Comparison of ENCODE assay signal across 18 cellular contexts in genomic region chr6:89198235-89198634, GRCh38.
"Had no signal": no experiment of that assay in that cellular context is flagged by ENCODE, and none has a peak within 500 bp of the region (broad histone marks: within the 10 kb centered on the region; RNA-seq: fewer than 3 reads in every experiment).

No MANE protein-coding gene starts in this region.

- H3K27ac ChIP-seq: ascending aorta, breast epithelium, gastroesophageal sphincter, heart left ventricle, prostate gland, right atrium auricular region, stomach had no signal

- DNase-seq: activated CD4-positive, alpha-beta T cell treated with anti-CD3 and anti-CD28 coated beads, Interleukin-2, amount 10 ng/mL, durations not matched to agents 7 days and 5 days; activated effector memory CD4-positive, alpha-beta T cell treated with anti-CD3 and anti-CD28 coated beads, Interleukin-2, amount 50 U/mL, for 16 hours; activated naive CD4-positive, alpha-beta T cell treated with anti-CD3 and anti-CD28 coated beads, Interleukin-2, amount 50 U/mL, for 16 hours; activated T-cell treated with anti-CD3 and anti-CD28 coated beads, Interleukin-2, amount 50 U/mL, for 72 hours; cerebellar nuclear complex; effector CD4-positive, alpha-beta T cell; heart left ventricle; left ventricle myocardium superior; mucosa of descending colon; naive B cell; stimulated activated CD4-positive, alpha-beta T cell treated with anti-CD3 and anti-CD28 coated beads, Interleukin-2, amount 100 ng/mL, for 24 hours; stomach; T-cell had no signal

- H3K27me3 ChIP-seq: ascending aorta, breast epithelium, gastroesophageal sphincter, heart left ventricle, right atrium auricular region, stomach had no signal

- H3K36me3 ChIP-seq: ascending aorta, breast epithelium, gastroesophageal sphincter, heart left ventricle, prostate gland, right atrium auricular region, stomach had no signal

- H3K9me3 ChIP-seq: prostate gland had no signal

- H3K4me1 ChIP-seq: ascending aorta, breast epithelium, gastroesophageal sphincter, heart left ventricle, prostate gland, right atrium auricular region, stomach had no signal

- H3K4me3 ChIP-seq: ascending aorta, breast epithelium, gastroesophageal sphincter, heart left ventricle, mucosa of descending colon, prostate gland, right atrium auricular region, stomach had no signal
